8 cellular contexts compared by ENCODE assay signal in genomic region chr5:78221964-78222451, GRCh38.
DNase-seq lines count a peak whose midpoint lies in the region; ATAC-seq, FAIRE-seq and TF ChIP-seq lines count a peak whose summit lies in the region.

No MANE protein-coding gene starts in this region.

- intact Hi-C loops in thyroid gland (cut with DNase I) (no loop called here), left ventricle myocardium inferior (cut with micrococcal nuclease) (no loop called here)

- in situ Hi-C loops in KBM-7 (cut with MboI; ENCODE audit: low pct_unique_long_range_greater_than_20kb, low sequenced_read_pairs) = no loop called here

- H3K27ac ChIP-seq in thyroid gland = no peak overlapping the region
- H3K27ac ChIP-seq in left ventricle myocardium inferior (replicated peaks) = no peak overlapping the region

- peak; percentile 99 for ATAC-seq in GM21786 (IDR thresholded peaks at IDR 0.05; ENCODE audit: unreplicated experiment)
- ATAC-seq in SK-N-SH treated with all-trans-retinoic acid at 6 μM for 48 hours = no peak

- DNase-seq in GM12892 (ENCODE audit: insufficient read length) (peak; percentile 24), KBM-7 (peak; percentile 90), cardiac fibroblast (ENCODE audit: low read depth in 2 of 2) (peak; percentile 29 to 47), thyroid gland (no peak), left ventricle myocardium inferior (no peak), NCI-H2196 (lab: John Stamatoyannopoulos, UW; ENCODE audit: unreplicated experiment) (no peak)

- 92 to 93% methylated on average over 2 of the region's 2 CpGs for WGBS in thyroid gland, 2 donors

- TF ChIP-seq POLR2A in GM12892 (IDR thresholded peaks at IDR 0.05; ENCODE audit: low read depth, low read length) = no peak
- TF ChIP-seq POLR2A in thyroid gland (IDR thresholded peaks at IDR 0.05) = no peak

- peak; percentile 95 for FAIRE-seq in GM12892 (lab: Jason Lieb, UNC)

- H3K4me1 ChIP-seq in thyroid gland = no peaks in the 10 kb centered on the region
- no peaks in the 10 kb centered on the region for H3K4me1 ChIP-seq in left ventricle myocardium inferior

- no peaks in the 10 kb centered on the region for H3K27me3 ChIP-seq in thyroid gland
- H3K27me3 ChIP-seq in left ventricle myocardium inferior (ENCODE audit: low read depth) = no peaks in the 10 kb centered on the region

- H3K36me3 ChIP-seq in thyroid gland (peaks cover 4 to 15% of the 10 kb centered on the region in 2 donors), left ventricle myocardium inferior (peaks cover 54% of the 10 kb centered on the region)

- H3K4me3 ChIP-seq in cardiac fibroblast (replicated peaks in 1 of 2; ENCODE audit: low read depth in 2 of 2, low read length in 2 of 2) = no peak overlapping the region
- H3K4me3 ChIP-seq in thyroid gland (replicated peaks in 1 of 3) = no peak overlapping the region
- no peak overlapping the region for H3K4me3 ChIP-seq in left ventricle myocardium inferior

- peak; percentile 40 for TF ChIP-seq CTCF in cardiac fibroblast (IDR thresholded peaks at IDR 0.05; ENCODE audit: low read depth, low read length)
- TF ChIP-seq CTCF in thyroid gland (IDR thresholded peaks at IDR 0.05) = no peak
- TF ChIP-seq CTCF in left ventricle myocardium inferior (IDR thresholded peaks at IDR 0.05; ENCODE audit: borderline replicate concordance) = no peak

- H3K9me3 ChIP-seq in thyroid gland (no peaks in the 10 kb centered on the region), left ventricle myocardium inferior (replicated peaks) (peaks cover 23% of the 10 kb centered on the region)

TF ChIP-seq in SK-N-SH treated with all-trans-retinoic acid at 6 μM for 48 hours, 23 proteins besides CTCF, POLR2A, EP300 and RAD21:
- no peak for TF ChIP-seq ARNTL (CRISPR knock-in tag; IDR thresholded peaks at IDR 0.05; ENCODE audit: borderline replicate concordance, low read depth)
- TF ChIP-seq ZNF70 (CRISPR knock-in tag; IDR thresholded peaks at IDR 0.05) = no peak
- TF ChIP-seq, protein P1, sequence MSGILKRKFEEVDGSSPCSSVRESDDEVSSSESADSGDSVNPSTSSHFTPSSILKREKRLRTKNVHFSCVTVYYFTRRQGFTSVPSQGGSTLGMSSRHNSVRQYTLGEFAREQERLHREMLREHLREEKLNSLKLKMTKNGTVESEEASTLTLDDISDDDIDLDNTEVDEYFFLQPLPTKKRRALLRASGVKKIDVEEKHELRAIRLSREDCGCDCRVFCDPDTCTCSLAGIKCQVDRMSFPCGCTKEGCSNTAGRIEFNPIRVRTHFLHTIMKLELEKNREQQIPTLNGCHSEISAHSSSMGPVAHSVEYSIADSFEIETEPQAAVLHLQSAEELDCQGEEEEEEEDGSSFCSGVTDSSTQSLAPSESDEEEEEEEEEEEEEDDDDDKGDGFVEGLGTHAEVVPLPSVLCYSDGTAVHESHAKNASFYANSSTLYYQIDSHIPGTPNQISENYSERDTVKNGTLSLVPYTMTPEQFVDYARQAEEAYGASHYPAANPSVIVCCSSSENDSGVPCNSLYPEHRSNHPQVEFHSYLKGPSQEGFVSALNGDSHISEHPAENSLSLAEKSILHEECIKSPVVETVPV (CRISPR knock-in tag; IDR thresholded peaks at IDR 0.05) = no peak
- no peak for TF ChIP-seq TCF4 (CRISPR knock-in tag; IDR thresholded peaks at IDR 0.05; ENCODE audit: borderline replicate concordance)
- TF ChIP-seq ZC3H10 (CRISPR knock-in tag; IDR thresholded peaks at IDR 0.05) = no peak
- TF ChIP-seq, protein P2, sequence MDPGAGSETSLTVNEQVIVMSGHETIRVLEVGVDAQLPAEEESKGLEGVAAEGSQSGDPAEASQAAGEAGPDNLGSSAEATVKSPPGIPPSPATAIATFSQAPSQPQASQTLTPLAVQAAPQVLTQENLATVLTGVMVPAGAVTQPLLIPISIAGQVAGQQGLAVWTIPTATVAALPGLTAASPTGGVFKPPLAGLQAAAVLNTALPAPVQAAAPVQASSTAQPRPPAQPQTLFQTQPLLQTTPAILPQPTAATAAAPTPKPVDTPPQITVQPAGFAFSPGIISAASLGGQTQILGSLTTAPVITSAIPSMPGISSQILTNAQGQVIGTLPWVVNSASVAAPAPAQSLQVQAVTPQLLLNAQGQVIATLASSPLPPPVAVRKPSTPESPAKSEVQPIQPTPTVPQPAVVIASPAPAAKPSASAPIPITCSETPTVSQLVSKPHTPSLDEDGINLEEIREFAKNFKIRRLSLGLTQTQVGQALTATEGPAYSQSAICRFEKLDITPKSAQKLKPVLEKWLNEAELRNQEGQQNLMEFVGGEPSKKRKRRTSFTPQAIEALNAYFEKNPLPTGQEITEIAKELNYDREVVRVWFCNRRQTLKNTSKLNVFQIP (CRISPR knock-in tag; IDR thresholded peaks at IDR 0.05; ENCODE audit: borderline replicate concordance, low read depth) = no peak
- no peak for TF ChIP-seq TSHZ2 (CRISPR knock-in tag; IDR thresholded peaks at IDR 0.05)

Comparison
In these comparisons a context has a peak if more than half of its experiments do, and no peak if none do; other contexts are left out.
1. DNase-seq: peak in GM12892 (single experiment), KBM-7 (single experiment) and cardiac fibroblast (2 of 2); none in thyroid gland (0 of 2), left ventricle myocardium inferior (single experiment) and NCI-H2196 (single experiment).